8 cellular contexts compared by ENCODE assay signal in genomic region chr11:6251120-6251733, GRCh38. TPM values are rescaled to one million over a fixed set of nuclear protein-coding genes. Genes with fewer than 3 reads are reported as not detected.
A peak's percentile ranks its signal among the peaks of the same experiment; 100 is the strongest.
DNase-seq lines count a peak whose midpoint lies in the region; ATAC-seq, FAIRE-seq and TF ChIP-seq lines count a peak whose summit lies in the region.

No MANE protein-coding gene starts in this region.

- H3K27me3 ChIP-seq in SJCRH30, result no peaks in the 10 kb centered on the region
- H3K27me3 ChIP-seq in right atrium auricular region, result no peaks in the 10 kb centered on the region

- no peak overlapping the region for H3K27ac ChIP-seq in SJCRH30
- no peak overlapping the region for H3K27ac ChIP-seq in right atrium auricular region

- H3K4me3 ChIP-seq in SJCRH30, result no peak overlapping the region
- no peak overlapping the region for H3K4me3 ChIP-seq in right atrium auricular region

- no peak for FAIRE-seq in D721Med (lab: Jason Lieb, UNC)

- no peaks in the 10 kb centered on the region for H3K9me3 ChIP-seq in SJCRH30 (replicated peaks)
- no peaks in the 10 kb centered on the region for H3K9me3 ChIP-seq in right atrium auricular region

- H3K36me3 ChIP-seq in SJCRH30 (no peaks in the 10 kb centered on the region), right atrium auricular region (no peaks in the 10 kb centered on the region)

- DNase-seq in D721Med (ENCODE audit: insufficient read length, low spot score) (no peak), HS-27A (ENCODE audit: low read depth) (peak; percentile 38), SJCRH30 (peak; percentile 65 to 84), amniotic stem cell (lab: John Stamatoyannopoulos, UW) (peak; percentile 25), right atrium auricular region (ENCODE audit: low spot score) (peak; percentile 67), renal cortical epithelial cell (ENCODE audit: low read depth) (peak; percentile 64), KG1 (lab: John Stamatoyannopoulos, UW) (no peak)

- H3K4me1 ChIP-seq in SJCRH30 (no peaks in the 10 kb centered on the region), right atrium auricular region (peaks cover 0 to 10% of the 10 kb centered on the region in 2 donors)

- TF ChIP-seq CTCF in D721Med (IDR thresholded peaks at IDR 0.05; ENCODE audit: insufficient read depth, missing control alignments) (peak; percentile 69), right atrium auricular region (IDR thresholded peaks at IDR 0.05) (peak; percentile 66 to 80)

- ATAC-seq in GM19467 (IDR thresholded peaks at IDR 0.05; ENCODE audit: unreplicated experiment), result peak; percentile 74

RNA-seq across cellular contexts. Expression of gene CCKBR, which starts 8.4 kb away (rescaled TPM):
- 0.24 TPM in 1 of 2 replicates, not detected in the other for total RNA-seq in SJCRH30 (2014; rRNA removed; shearing (Covaris generic))
- total RNA-seq in right atrium auricular region (not detected), renal cortical epithelial cell (not detected in 2 replicates)

RNA-seq across cellular contexts. Expression of gene CNGA4, which starts 12.3 kb away (rescaled TPM):
- not detected in 2 replicates for total RNA-seq in SJCRH30 (2014; rRNA removed; shearing (Covaris generic))
- total RNA-seq in right atrium auricular region (not detected), renal cortical epithelial cell (0.25 and 0.35 TPM in 2 replicates)

RNA-seq across cellular contexts. Expression of gene FHIP1B, which starts 16.8 kb away (rescaled TPM):
- 16.2 and 17.2 TPM in 2 replicates for total RNA-seq in SJCRH30 (2014; rRNA removed; shearing (Covaris generic))
- total RNA-seq in right atrium auricular region (10 to 100 TPM; 26.7 to 37.6 TPM), renal cortical epithelial cell (7.6 and 20.3 TPM in 2 replicates)

RNA-seq across cellular contexts. Expression of gene C11orf42, which starts 45.9 kb away (rescaled TPM):
- not detected in 2 replicates for total RNA-seq in SJCRH30 (2014; rRNA removed; shearing (Covaris generic))
- total RNA-seq in right atrium auricular region (not detected), renal cortical epithelial cell (not detected in 2 replicates)

RNA-seq across cellular contexts. Expression of gene OR52W1, which starts 52.2 kb away (rescaled TPM):
- total RNA-seq in SJCRH30 (2014; rRNA removed; shearing (Covaris generic)), result not detected in 2 replicates
- total RNA-seq in right atrium auricular region (not detected), renal cortical epithelial cell (not detected in 2 replicates)

Comparison
In these comparisons a context has a peak if more than half of its experiments do, and no peak if none do; other contexts are left out.
1. DNase-seq: peak in HS-27A (single experiment), SJCRH30 (2 of 2), amniotic stem cell (single experiment), right atrium auricular region (single experiment) and renal cortical epithelial cell (single experiment); none in D721Med (single experiment) and KG1 (single experiment).